Comparison of ENCODE assay signal across 1 cellular context in genomic region chr2:216636570-216637450, GRCh38.
TF ChIP-seq lines count a peak whose summit lies in the region.

No MANE protein-coding gene starts in this region.

TF ChIP-seq in HCT116, 20 proteins besides CTCF, POLR2A, EP300 and RAD21 (continued from another document):
- TF ChIP-seq ZNF274 (IDR thresholded peaks at IDR 0.05; ENCODE audit: low read depth, low read length) (no peak), EGR1 (IDR thresholded peaks at IDR 0.05; ENCODE audit: low read depth) (no peak), ELF1 (IDR thresholded peaks at IDR 0.05; ENCODE audit: borderline replicate concordance, low read depth) (no peak), SIN3A (IDR thresholded peaks at IDR 0.05; ENCODE audit: low read depth) (peak; percentile 61)
TF ChIP-seq in HCT116: peak in this region for 8.
